1 cellular context compared by ENCODE assay signal in the genomic region with DNA sequence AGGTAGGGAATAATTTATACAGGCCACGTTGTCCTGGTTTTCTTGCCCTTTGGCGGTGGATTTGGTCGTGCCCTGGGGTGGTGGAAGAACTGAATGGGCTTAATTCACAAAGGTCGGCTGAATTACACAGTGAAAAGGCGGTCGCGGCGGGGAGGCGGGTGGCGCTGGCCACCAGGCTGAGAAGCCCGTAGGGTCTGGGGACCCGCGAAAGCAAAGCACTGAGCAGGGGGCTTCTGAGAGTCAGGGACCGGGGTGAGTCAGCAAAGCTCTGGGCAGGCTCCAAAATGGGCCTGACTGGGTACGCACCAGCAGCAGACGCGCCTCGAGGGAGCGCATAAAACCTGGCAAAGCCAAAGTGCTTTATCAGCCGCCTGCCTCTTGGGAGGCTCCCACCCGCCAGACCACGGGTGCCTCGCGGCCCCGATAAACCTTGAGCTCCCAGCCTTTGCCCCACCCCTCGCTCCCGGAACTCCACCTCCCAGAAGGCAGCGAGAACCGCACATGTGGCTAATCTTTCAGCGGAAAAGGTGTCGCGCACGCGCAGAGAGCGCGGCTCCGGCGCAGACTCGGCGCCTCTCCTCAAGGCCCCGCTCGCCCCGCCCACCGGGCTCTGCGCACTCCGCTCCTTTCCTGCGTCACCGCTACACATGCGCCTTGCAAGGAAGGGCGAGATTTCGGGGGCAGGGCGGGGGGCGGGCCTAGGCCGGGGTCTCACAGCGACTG.
TF ChIP-seq lines count a peak whose summit lies in the region.

No MANE protein-coding gene starts in this region.

TF ChIP-seq in HepG2, 621 proteins besides CTCF, POLR2A, EP300 and RAD21 (continues in another document):
- TF ChIP-seq HNRNPH1 (optimal IDR thresholded peaks at IDR 0.05; ENCODE audit: low read depth, low read length) (peak; percentile 70), BORCS8-MEF2B (CRISPR knock-in tag; IDR thresholded peaks at IDR 0.05) (0 out of 2 replicates have a peak, but pooled peaks have one; percentile 7), ARNTL (CRISPR knock-in tag; IDR thresholded peaks at IDR 0.05) (no peak), PHF21A (CRISPR knock-in tag; IDR thresholded peaks at IDR 0.05) (peak; percentile 44; the same call in 1 of the 2 replicates), NRL (CRISPR knock-in tag; IDR thresholded peaks at IDR 0.05; ENCODE audit: borderline replicate concordance) (no peak; the same call in 1 of the 2 replicates), MXI1 (IDR thresholded peaks at IDR 0.05; ENCODE audit: borderline replicate concordance, low read depth, low read length) (peak; percentile 94; the same call in 1 of the 3 replicates), ZNF335 (CRISPR knock-in tag; IDR thresholded peaks at IDR 0.05) (peak; percentile 84; the same call in 1 of the 2 replicates), SAP130 (CRISPR knock-in tag; IDR thresholded peaks at IDR 0.05; ENCODE audit: low read depth) (peak; percentile 74; the same call in 1 of the 2 replicates), ZNF567 (CRISPR knock-in tag; IDR thresholded peaks at IDR 0.05; ENCODE audit: borderline replicate concordance) (no peak), POLR2AphosphoS5 (IDR thresholded peaks at IDR 0.05; ENCODE audit: low read depth, low read length) (peak; percentile 80), NCOA1 (CRISPR knock-in tag; IDR thresholded peaks at IDR 0.05) (0 out of 2 replicates have a peak, but pooled peaks have one; percentile 40), AGO2 (optimal IDR thresholded peaks at IDR 0.05; ENCODE audit: low read depth, low read length) (peak; percentile 92), ZNF256 (CRISPR knock-in tag; conservative IDR thresholded peaks at IDR 0.05) (0 out of 2 replicates have a peak, but pooled peaks have one; percentile 56), RARA (CRISPR knock-in tag; IDR thresholded peaks at IDR 0.05) (0 out of 2 replicates have a peak, but pooled peaks have one; percentile 27), ZNF12 (CRISPR knock-in tag; IDR thresholded peaks at IDR 0.05) (no peak), ZNF737 (CRISPR knock-in tag; IDR thresholded peaks at IDR 0.05; ENCODE audit: borderline replicate concordance) (no peak), HOXD1 (CRISPR knock-in tag; IDR thresholded peaks at IDR 0.05) (peak; percentile 30), TBL1XR1 (IDR thresholded peaks at IDR 0.05; ENCODE audit: borderline replicate concordance, low read length, partially characterized antibody) (no peak), EHMT2 (IDR thresholded peaks at IDR 0.05; ENCODE audit: borderline replicate concordance, low read depth, low read length) (no peak), ZNF44 (CRISPR knock-in tag; IDR thresholded peaks at IDR 0.05) (no peak), RXRB (CRISPR knock-in tag; IDR thresholded peaks at IDR 0.05; ENCODE audit: borderline replicate concordance) (no peak; the same call in 1 of the 2 replicates), PITX1 (CRISPR knock-in tag; IDR thresholded peaks at IDR 0.05) (peak; percentile 85), SIX4 (CRISPR knock-in tag; IDR thresholded peaks at IDR 0.05) (peak; percentile 16; the same call in 1 of the 2 replicates), KLF6 (CRISPR knock-in tag; IDR thresholded peaks at IDR 0.05) (no peak), ZNF614 (CRISPR knock-in tag; IDR thresholded peaks at IDR 0.05; ENCODE audit: borderline replicate concordance) (no peak; the same call in 1 of the 2 replicates), STAG1 (CRISPR knock-in tag; IDR thresholded peaks at IDR 0.05) (no peak), POLR2G (IDR thresholded peaks at IDR 0.05; ENCODE audit: low read depth, low read length) (peak; percentile 94), NAIF1 (CRISPR knock-in tag; IDR thresholded peaks at IDR 0.05; ENCODE audit: borderline replicate concordance) (peak; percentile 95), HDAC6 (IDR thresholded peaks at IDR 0.05; ENCODE audit: low read depth, low read length) (no peak), SMARCC2 (IDR thresholded peaks at IDR 0.05) (no peak), PCBP1 (IDR thresholded peaks at IDR 0.05; ENCODE audit: borderline replicate concordance, low read depth, low read length) (0 out of 2 replicates have a peak, but pooled peaks have one; percentile 52), ZNF496 (CRISPR knock-in tag; IDR thresholded peaks at IDR 0.05; ENCODE audit: insufficient replicate concordance) (no peak), TEAD3 (CRISPR knock-in tag; optimal IDR thresholded peaks at IDR 0.05; ENCODE audit: borderline replicate concordance) (peak; percentile 21), EZH2 (conservative IDR thresholded peaks at IDR 0.05; ENCODE audit: low read depth, low read length) (no peak), ZNF781 (CRISPR knock-in tag; IDR thresholded peaks at IDR 0.05; ENCODE audit: borderline replicate concordance, not compliant biosample characterization) (peak; percentile 38)
- TF ChIP-seq, protein P1, sequence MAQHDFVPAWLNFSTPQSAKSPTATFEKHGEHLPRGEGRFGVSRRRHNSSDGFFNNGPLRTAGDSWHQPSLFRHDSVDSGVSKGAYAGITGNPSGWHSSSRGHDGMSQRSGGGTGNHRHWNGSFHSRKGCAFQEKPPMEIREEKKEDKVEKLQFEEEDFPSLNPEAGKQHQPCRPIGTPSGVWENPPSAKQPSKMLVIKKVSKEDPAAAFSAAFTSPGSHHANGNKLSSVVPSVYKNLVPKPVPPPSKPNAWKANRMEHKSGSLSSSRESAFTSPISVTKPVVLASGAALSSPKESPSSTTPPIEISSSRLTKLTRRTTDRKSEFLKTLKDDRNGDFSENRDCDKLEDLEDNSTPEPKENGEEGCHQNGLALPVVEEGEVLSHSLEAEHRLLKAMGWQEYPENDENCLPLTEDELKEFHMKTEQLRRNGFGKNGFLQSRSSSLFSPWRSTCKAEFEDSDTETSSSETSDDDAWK (CRISPR knock-in tag; IDR thresholded peaks at IDR 0.05), result no peak
- TF ChIP-seq, protein P2, sequence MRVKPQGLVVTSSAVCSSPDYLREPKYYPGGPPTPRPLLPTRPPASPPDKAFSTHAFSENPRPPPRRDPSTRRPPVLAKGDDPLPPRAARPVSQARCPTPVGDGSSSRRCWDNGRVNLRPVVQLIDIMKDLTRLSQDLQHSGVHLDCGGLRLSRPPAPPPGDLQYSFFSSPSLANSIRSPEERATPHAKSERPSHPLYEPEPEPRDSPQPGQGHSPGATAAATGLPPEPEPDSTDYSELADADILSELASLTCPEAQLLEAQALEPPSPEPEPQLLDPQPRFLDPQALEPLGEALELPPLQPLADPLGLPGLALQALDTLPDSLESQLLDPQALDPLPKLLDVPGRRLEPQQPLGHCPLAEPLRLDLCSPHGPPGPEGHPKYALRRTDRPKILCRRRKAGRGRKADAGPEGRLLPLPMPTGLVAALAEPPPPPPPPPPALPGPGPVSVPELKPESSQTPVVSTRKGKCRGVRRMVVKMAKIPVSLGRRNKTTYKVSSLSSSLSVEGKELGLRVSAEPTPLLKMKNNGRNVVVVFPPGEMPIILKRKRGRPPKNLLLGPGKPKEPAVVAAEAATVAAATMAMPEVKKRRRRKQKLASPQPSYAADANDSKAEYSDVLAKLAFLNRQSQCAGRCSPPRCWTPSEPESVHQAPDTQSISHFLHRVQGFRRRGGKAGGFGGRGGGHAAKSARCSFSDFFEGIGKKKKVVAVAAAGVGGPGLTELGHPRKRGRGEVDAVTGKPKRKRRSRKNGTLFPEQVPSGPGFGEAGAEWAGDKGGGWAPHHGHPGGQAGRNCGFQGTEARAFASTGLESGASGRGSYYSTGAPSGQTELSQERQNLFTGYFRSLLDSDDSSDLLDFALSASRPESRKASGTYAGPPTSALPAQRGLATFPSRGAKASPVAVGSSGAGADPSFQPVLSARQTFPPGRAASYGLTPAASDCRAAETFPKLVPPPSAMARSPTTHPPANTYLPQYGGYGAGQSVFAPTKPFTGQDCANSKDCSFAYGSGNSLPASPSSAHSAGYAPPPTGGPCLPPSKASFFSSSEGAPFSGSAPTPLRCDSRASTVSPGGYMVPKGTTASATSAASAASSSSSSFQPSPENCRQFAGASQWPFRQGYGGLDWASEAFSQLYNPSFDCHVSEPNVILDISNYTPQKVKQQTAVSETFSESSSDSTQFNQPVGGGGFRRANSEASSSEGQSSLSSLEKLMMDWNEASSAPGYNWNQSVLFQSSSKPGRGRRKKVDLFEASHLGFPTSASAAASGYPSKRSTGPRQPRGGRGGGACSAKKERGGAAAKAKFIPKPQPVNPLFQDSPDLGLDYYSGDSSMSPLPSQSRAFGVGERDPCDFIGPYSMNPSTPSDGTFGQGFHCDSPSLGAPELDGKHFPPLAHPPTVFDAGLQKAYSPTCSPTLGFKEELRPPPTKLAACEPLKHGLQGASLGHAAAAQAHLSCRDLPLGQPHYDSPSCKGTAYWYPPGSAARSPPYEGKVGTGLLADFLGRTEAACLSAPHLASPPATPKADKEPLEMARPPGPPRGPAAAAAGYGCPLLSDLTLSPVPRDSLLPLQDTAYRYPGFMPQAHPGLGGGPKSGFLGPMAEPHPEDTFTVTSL (CRISPR knock-in tag; IDR thresholded peaks at IDR 0.05; ENCODE audit: borderline replicate concordance), result no peak
- TF ChIP-seq, protein P3, sequence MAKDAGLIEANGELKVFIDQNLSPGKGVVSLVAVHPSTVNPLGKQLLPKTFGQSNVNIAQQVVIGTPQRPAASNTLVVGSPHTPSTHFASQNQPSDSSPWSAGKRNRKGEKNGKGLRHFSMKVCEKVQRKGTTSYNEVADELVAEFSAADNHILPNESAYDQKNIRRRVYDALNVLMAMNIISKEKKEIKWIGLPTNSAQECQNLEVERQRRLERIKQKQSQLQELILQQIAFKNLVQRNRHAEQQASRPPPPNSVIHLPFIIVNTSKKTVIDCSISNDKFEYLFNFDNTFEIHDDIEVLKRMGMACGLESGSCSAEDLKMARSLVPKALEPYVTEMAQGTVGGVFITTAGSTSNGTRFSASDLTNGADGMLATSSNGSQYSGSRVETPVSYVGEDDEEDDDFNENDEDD (CRISPR knock-in tag; IDR thresholded peaks at IDR 0.05; ENCODE audit: borderline replicate concordance), result peak; percentile 77; the same call in 1 of the 2 replicates
- TF ChIP-seq, protein P4, sequence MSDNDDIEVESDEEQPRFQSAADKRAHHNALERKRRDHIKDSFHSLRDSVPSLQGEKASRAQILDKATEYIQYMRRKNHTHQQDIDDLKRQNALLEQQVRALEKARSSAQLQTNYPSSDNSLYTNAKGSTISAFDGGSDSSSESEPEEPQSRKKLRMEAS (IDR thresholded peaks at IDR 0.05), result peak; percentile 95
- TF ChIP-seq, protein P5, sequence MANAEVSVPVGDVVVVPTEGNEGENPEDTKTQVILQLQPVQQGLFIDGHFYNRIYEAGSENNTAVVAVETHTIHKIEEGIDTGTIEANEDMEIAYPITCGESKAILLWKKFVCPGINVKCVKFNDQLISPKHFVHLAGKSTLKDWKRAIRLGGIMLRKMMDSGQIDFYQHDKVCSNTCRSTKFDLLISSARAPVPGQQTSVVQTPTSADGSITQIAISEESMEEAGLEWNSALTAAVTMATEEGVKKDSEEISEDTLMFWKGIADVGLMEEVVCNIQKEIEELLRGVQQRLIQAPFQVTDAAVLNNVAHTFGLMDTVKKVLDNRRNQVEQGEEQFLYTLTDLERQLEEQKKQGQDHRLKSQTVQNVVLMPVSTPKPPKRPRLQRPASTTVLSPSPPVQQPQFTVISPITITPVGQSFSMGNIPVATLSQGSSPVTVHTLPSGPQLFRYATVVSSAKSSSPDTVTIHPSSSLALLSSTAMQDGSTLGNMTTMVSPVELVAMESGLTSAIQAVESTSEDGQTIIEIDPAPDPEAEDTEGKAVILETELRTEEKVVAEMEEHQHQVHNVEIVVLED (CRISPR knock-in tag; IDR thresholded peaks at IDR 0.05; ENCODE audit: borderline replicate concordance), result peak; percentile 80; the same call in 1 of the 2 replicates
- TF ChIP-seq, protein P6, sequence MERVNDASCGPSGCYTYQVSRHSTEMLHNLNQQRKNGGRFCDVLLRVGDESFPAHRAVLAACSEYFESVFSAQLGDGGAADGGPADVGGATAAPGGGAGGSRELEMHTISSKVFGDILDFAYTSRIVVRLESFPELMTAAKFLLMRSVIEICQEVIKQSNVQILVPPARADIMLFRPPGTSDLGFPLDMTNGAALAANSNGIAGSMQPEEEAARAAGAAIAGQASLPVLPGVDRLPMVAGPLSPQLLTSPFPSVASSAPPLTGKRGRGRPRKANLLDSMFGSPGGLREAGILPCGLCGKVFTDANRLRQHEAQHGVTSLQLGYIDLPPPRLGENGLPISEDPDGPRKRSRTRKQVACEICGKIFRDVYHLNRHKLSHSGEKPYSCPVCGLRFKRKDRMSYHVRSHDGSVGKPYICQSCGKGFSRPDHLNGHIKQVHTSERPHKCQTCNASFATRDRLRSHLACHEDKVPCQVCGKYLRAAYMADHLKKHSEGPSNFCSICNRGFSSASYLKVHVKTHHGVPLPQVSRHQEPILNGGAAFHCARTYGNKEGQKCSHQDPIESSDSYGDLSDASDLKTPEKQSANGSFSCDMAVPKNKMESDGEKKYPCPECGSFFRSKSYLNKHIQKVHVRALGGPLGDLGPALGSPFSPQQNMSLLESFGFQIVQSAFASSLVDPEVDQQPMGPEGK (CRISPR knock-in tag; IDR thresholded peaks at IDR 0.05), result peak; percentile 49; the same call in 1 of the 2 replicates
- TF ChIP-seq, protein P7, sequence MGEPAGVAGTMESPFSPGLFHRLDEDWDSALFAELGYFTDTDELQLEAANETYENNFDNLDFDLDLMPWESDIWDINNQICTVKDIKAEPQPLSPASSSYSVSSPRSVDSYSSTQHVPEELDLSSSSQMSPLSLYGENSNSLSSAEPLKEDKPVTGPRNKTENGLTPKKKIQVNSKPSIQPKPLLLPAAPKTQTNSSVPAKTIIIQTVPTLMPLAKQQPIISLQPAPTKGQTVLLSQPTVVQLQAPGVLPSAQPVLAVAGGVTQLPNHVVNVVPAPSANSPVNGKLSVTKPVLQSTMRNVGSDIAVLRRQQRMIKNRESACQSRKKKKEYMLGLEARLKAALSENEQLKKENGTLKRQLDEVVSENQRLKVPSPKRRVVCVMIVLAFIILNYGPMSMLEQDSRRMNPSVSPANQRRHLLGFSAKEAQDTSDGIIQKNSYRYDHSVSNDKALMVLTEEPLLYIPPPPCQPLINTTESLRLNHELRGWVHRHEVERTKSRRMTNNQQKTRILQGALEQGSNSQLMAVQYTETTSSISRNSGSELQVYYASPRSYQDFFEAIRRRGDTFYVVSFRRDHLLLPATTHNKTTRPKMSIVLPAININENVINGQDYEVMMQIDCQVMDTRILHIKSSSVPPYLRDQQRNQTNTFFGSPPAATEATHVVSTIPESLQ (CRISPR knock-in tag; conservative IDR thresholded peaks at IDR 0.05), result no peak
- TF ChIP-seq, protein P8, sequence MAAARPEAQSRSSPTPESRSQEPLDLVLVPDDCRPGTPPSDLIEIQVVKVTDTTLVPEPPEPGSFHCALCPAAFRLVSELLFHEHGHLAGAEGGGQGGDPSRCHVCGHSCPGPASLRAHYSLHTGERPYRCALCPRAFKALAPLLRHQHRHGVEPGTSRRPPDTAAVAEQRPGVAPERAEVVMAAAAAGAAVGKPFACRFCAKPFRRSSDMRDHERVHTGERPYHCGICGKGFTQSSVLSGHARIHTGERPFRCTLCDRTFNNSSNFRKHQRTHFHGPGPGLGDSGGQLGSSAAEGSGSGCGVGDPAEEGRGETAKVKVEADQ (CRISPR knock-in tag; IDR thresholded peaks at IDR 0.05; ENCODE audit: borderline replicate concordance), result no peak
- TF ChIP-seq, protein P9, sequence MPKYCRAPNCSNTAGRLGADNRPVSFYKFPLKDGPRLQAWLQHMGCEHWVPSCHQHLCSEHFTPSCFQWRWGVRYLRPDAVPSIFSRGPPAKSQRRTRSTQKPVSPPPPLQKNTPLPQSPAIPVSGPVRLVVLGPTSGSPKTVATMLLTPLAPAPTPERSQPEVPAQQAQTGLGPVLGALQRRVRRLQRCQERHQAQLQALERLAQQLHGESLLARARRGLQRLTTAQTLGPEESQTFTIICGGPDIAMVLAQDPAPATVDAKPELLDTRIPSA (CRISPR knock-in tag; IDR thresholded peaks at IDR 0.05; ENCODE audit: borderline replicate concordance), result no peak; the same call in 1 of the 2 replicates
